Comparison of ENCODE assay signal across 13 cellular contexts in the genomic region with DNA sequence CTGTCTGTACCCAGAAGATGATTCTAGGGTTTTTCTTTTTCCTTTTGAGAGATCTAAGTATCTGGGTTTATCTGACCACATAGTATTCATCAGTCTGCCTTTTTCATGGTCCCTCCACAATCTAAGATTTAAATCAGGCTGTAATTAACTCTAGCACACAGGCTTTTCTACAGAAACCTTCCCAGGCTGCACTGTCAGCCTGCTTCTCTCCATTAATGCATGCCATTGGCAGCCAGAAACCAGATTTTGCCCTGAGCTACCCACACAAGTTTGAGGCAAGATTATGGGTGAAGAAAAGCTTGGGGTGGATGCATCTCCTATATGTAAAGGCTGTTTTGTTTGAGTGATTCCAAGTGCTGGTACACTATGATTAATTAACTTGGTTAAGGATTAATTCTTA. TPM values are rescaled to one million over a fixed set of nuclear protein-coding genes. Genes with fewer than 3 reads are reported as not detected.
DNase-seq lines count a peak whose midpoint lies in the region; ATAC-seq and TF ChIP-seq lines count a peak whose summit lies in the region.
"Had no signal": no experiment of that assay in that cellular context is flagged by ENCODE, and none has a peak within 500 bp of the region (broad histone marks: within the 10 kb centered on the region; RNA-seq: fewer than 3 reads in every experiment).

No MANE protein-coding gene starts in this region.

- no peak for DNase-seq in activated naive CD4-positive, alpha-beta T cell treated with anti-CD3 and anti-CD28 coated beads, Interleukin-2, amount 10 ng/mL, durations not matched to agents 7 days and 5 days
- no peak for DNase-seq in activated naive CD4-positive, alpha-beta T cell treated with anti-CD3 and anti-CD28 coated beads, Interleukin-2, amount 50 U/mL, for 72 hours (ENCODE audit: low spot score in 2 of 2)
- DNase-seq in activated CD4-positive, alpha-beta memory T cell treated with anti-CD3 and anti-CD28 coated beads, Interleukin-2, amount 10 ng/mL, durations not matched to agents 7 days and 5 days, result no peak
- DNase-seq in vagina (ENCODE audit: extremely low spot score in 2 of 2) (peak in 1 of 2 donors; percentile 22), HFFc6 (no peak), NCI-H2029 (lab: John Stamatoyannopoulos, UW) (no peak), medulla oblongata (ENCODE audit: extremely low spot score) (no peak)
- DNase-seq: amniotic stem cell, NCI-H1417, NCI-H345, nucleus accumbens had no signal

- no peak for ATAC-seq in activated naive CD4-positive, alpha-beta T cell treated with anti-CD3 and anti-CD28 coated beads, Interleukin-2, amount 50 U/mL, for 72 hours
- ATAC-seq: left lobe of liver had no signal

- TF ChIP-seq CTCF in vagina (IDR thresholded peaks at IDR 0.05) (no peak), HFFc6 (IDR thresholded peaks at IDR 0.05) (no peak)

- peaks cover 15% of the 10 kb centered on the region for H3K36me3 Mint-ChIP-seq in activated naive CD4-positive, alpha-beta T cell treated with anti-CD3 and anti-CD28 coated beads, Interleukin-2, amount 10 ng/mL, durations not matched to agents 7 days and 5 days
- peaks cover 0 to 4% of the 10 kb centered on the region in 2 donors for H3K36me3 Mint-ChIP-seq in activated naive CD4-positive, alpha-beta T cell treated with anti-CD3 and anti-CD28 coated beads, Interleukin-2, amount 50 U/mL, for 72 hours
- H3K36me3 Mint-ChIP-seq in activated CD4-positive, alpha-beta memory T cell treated with anti-CD3 and anti-CD28 coated beads, Interleukin-2, amount 10 ng/mL, durations not matched to agents 7 days and 5 days (ENCODE audit: low read depth), result peaks cover 18% of the 10 kb centered on the region
- peaks cover 10% of the 10 kb centered on the region; the same call in 1 of the 2 replicates for H3K36me3 Mint-ChIP-seq in HFFc6 (ENCODE audit: low read depth)

- no peaks in the 10 kb centered on the region for H3K27me3 ChIP-seq in mucosa of rectum (ENCODE audit: control insufficient read depth in 2 of 2, insufficient read depth in 2 of 2, low read length in 2 of 2)
- no peaks in the 10 kb centered on the region for H3K27me3 ChIP-seq in vagina

- H3K9me3 ChIP-seq in mucosa of rectum (ENCODE audit: control insufficient read depth in 2 of 2, low read length in 2 of 2), result no peaks in the 10 kb centered on the region
- H3K9me3 ChIP-seq in vagina, result no peaks in the 10 kb centered on the region

- H3K4me1 Mint-ChIP-seq in activated naive CD4-positive, alpha-beta T cell treated with anti-CD3 and anti-CD28 coated beads, Interleukin-2, amount 10 ng/mL, durations not matched to agents 7 days and 5 days, result peaks cover 60% of the 10 kb centered on the region
- peaks cover 64% of the 10 kb centered on the region for H3K4me1 Mint-ChIP-seq in activated CD4-positive, alpha-beta memory T cell treated with anti-CD3 and anti-CD28 coated beads, Interleukin-2, amount 10 ng/mL, durations not matched to agents 7 days and 5 days
- H3K4me1 Mint-ChIP-seq in HFFc6 (ENCODE audit: low read depth), result peaks cover 61% of the 10 kb centered on the region

- H3K36me3 ChIP-seq in mucosa of rectum (ENCODE audit: control insufficient read depth in 2 of 2, insufficient read depth in 2 of 2, low read length in 2 of 2) (no peaks in the 10 kb centered on the region), vagina (no peaks in the 10 kb centered on the region)

- H3K27ac ChIP-seq in mucosa of rectum (ENCODE audit: low read depth in 2 of 2, low read length in 2 of 2), result peak overlapping the region; percentile 19 to 62
- H3K27ac ChIP-seq in vagina, result peak overlapping the region; percentile 5

- H3K9me3 Mint-ChIP-seq in activated naive CD4-positive, alpha-beta T cell treated with anti-CD3 and anti-CD28 coated beads, Interleukin-2, amount 10 ng/mL, durations not matched to agents 7 days and 5 days, result peaks cover 13% of the 10 kb centered on the region
- no peaks in the 10 kb centered on the region for H3K9me3 Mint-ChIP-seq in activated naive CD4-positive, alpha-beta T cell treated with anti-CD3 and anti-CD28 coated beads, Interleukin-2, amount 50 U/mL, for 72 hours
- H3K9me3 Mint-ChIP-seq in activated CD4-positive, alpha-beta memory T cell treated with anti-CD3 and anti-CD28 coated beads, Interleukin-2, amount 10 ng/mL, durations not matched to agents 7 days and 5 days, result peaks cover 9% of the 10 kb centered on the region
- H3K9me3 Mint-ChIP-seq in HFFc6, result peaks cover 11% of the 10 kb centered on the region

- H3K9ac ChIP-seq in mucosa of rectum (ENCODE audit: low read depth in 1 of 2, low read length in 2 of 2), result no peak overlapping the region

- H3K4me3 Mint-ChIP-seq in activated naive CD4-positive, alpha-beta T cell treated with anti-CD3 and anti-CD28 coated beads, Interleukin-2, amount 10 ng/mL, durations not matched to agents 7 days and 5 days, result peak overlapping the region; percentile 18
- peak overlapping the region; percentile 25 for H3K4me3 Mint-ChIP-seq in activated CD4-positive, alpha-beta memory T cell treated with anti-CD3 and anti-CD28 coated beads, Interleukin-2, amount 10 ng/mL, durations not matched to agents 7 days and 5 days
- H3K4me3 Mint-ChIP-seq in HFFc6, result no peak overlapping the region

- intact Hi-C loops in vagina (cut with DNase I), result no loop called here

- no peak for TF ChIP-seq POLR2A in vagina (IDR thresholded peaks at IDR 0.05)

- peak overlapping the region; percentile 82 for H3K27ac Mint-ChIP-seq in activated naive CD4-positive, alpha-beta T cell treated with anti-CD3 and anti-CD28 coated beads, Interleukin-2, amount 10 ng/mL, durations not matched to agents 7 days and 5 days
- H3K27ac Mint-ChIP-seq in activated naive CD4-positive, alpha-beta T cell treated with anti-CD3 and anti-CD28 coated beads, Interleukin-2, amount 50 U/mL, for 72 hours, result peak overlapping the region in 1 of 2 donors; percentile 58
- H3K27ac Mint-ChIP-seq in activated CD4-positive, alpha-beta memory T cell treated with anti-CD3 and anti-CD28 coated beads, Interleukin-2, amount 10 ng/mL, durations not matched to agents 7 days and 5 days, result peak overlapping the region; percentile 83
- H3K27ac Mint-ChIP-seq in HFFc6, result no peak overlapping the region

- H3K27me3 Mint-ChIP-seq in activated naive CD4-positive, alpha-beta T cell treated with anti-CD3 and anti-CD28 coated beads, Interleukin-2, amount 10 ng/mL, durations not matched to agents 7 days and 5 days, result peaks cover 3% of the 10 kb centered on the region
- H3K27me3 Mint-ChIP-seq in activated CD4-positive, alpha-beta memory T cell treated with anti-CD3 and anti-CD28 coated beads, Interleukin-2, amount 10 ng/mL, durations not matched to agents 7 days and 5 days, result no peaks in the 10 kb centered on the region
- H3K27me3 Mint-ChIP-seq in HFFc6 (ENCODE audit: insufficient read depth), result no peaks in the 10 kb centered on the region

- no peak overlapping the region for H3K4me3 ChIP-seq in mucosa of rectum (ENCODE audit: low read length in 2 of 2)
- no peak overlapping the region for H3K4me3 ChIP-seq in vagina

- POLR2A ChIA-PET in activated CD4-positive, alpha-beta memory T cell treated with anti-CD3 and anti-CD28 coated beads, Interleukin-2, amount 10 ng/mL, durations not matched to agents 7 days and 5 days (lab: Charles Lee), result interaction anchor here (1.1 to 7.7 kb wide), 7 partner anchors 10 to 48 kb away, joined by 3 to 240 read pairs (median 8); no protein-coding TSS in a partner anchor

- CTCF ChIA-PET in activated naive CD4-positive, alpha-beta T cell treated with anti-CD3 and anti-CD28 coated beads, Interleukin-2, amount 10 ng/mL, durations not matched to agents 7 days and 5 days (lab: Charles Lee), result interaction anchor here (3.2 kb wide), 1 partner anchor 18 kb away, joined by 18 read pairs; no protein-coding TSS in a partner anchor
- CTCF ChIA-PET in activated CD4-positive, alpha-beta memory T cell treated with anti-CD3 and anti-CD28 coated beads, Interleukin-2, amount 10 ng/mL, durations not matched to agents 7 days and 5 days (lab: Charles Lee), result interaction anchor here (0.9 to 3.4 kb wide), 5 partner anchors 10 to 36 kb away, joined by 3 to 15 read pairs (median 11); no protein-coding TSS in a partner anchor

- peaks cover 12 to 24% of the 10 kb centered on the region in 2 donors for H3K4me1 ChIP-seq in mucosa of rectum (ENCODE audit: control insufficient read depth in 2 of 2, insufficient read depth in 2 of 2, low read length in 2 of 2)
- peaks cover 22% of the 10 kb centered on the region for H3K4me1 ChIP-seq in vagina

RNA-seq across cellular contexts. Expression of a gene that starts 45.7 kb away (rescaled TPM):
- 10 to 100 TPM; 56.6 to 85.7 TPM for total RNA-seq in activated naive CD4-positive, alpha-beta T cell treated with anti-CD3 and anti-CD28 coated beads, Interleukin-2, amount 50 U/mL, for 72 hours
- total RNA-seq in activated CD4-positive, alpha-beta memory T cell treated with anti-CD3 and anti-CD28 coated beads, Interleukin-2, amount 10 ng/mL, durations not matched to agents 7 days and 5 days, result 100 to 1,000 TPM; 130 to 133 TPM
- total RNA-seq in vagina, result 26.0 TPM
- total RNA-seq in HFFc6 (2021; fragmentation: NEBNext Ultra II Directional; extraction: Animal tissue kit (Norgen Biotek cat#: 25700)), result 10 to 100 TPM; 31.7 to 35.8 (median 33.6) TPM
